ENCODE assay signal across 10 cellular contexts in genomic region chr16:27374231-27374793, GRCh38. TPM values are rescaled to one million over a fixed set of nuclear protein-coding genes. Genes with fewer than 3 reads are reported as not detected.
DNase-seq lines count a peak whose midpoint lies in the region; ATAC-seq and TF ChIP-seq lines count a peak whose summit lies in the region.
"Had no signal": no experiment of that assay in that cellular context is flagged by ENCODE, and none has a peak within 500 bp of the region (broad histone marks: within the 10 kb centered on the region; RNA-seq: fewer than 3 reads in every experiment).

No MANE protein-coding gene starts in this region.

- H3K4me2 ChIP-seq in OCI-LY1 (ENCODE audit: low read length) (peak overlapping the region; percentile 28), osteoblast (ENCODE audit: insufficient read depth, low read length) (peak overlapping the region; percentile 58)

- CTCF ChIA-PET in activated CD4-positive, alpha-beta T cell treated with anti-CD3 and anti-CD28 coated beads for 36 hours (lab: Charles Lee), result interaction anchor here (0.8 to 3.2 kb wide), 13 partner anchors 10 to 219 kb away, joined by 3 to 51 read pairs (median 4); partner anchors contain the start of genes IL21R and KDM8
- CTCF ChIA-PET in HEK293T (lab: Yijun Ruan, JAX), result interaction anchor here (1.3 kb wide), 1 partner anchor 8 kb away, joined by 4 read pairs; no protein-coding TSS in a partner anchor

- no peak overlapping the region for H3K4me3 ChIP-seq in OCI-LY1 (ENCODE audit: low read depth, low read length, poor library complexity, severe bottlenecking)
- no peak overlapping the region for H3K4me3 ChIP-seq in osteoblast (ENCODE audit: insufficient read depth, low read length)
- no peak overlapping the region for H3K4me3 ChIP-seq in gastrocnemius medialis
- H3K4me3 ChIP-seq: adrenal gland, tibial artery had no signal

- H4K20me1 ChIP-seq in OCI-LY1 (ENCODE audit: insufficient read depth, low read length), result no peaks in the 10 kb centered on the region
- H4K20me1 ChIP-seq in osteoblast (ENCODE audit: insufficient read depth, low read length), result no peaks in the 10 kb centered on the region

- H3K36me3 ChIP-seq in OCI-LY1 (ENCODE audit: insufficient read depth, low read length) (no peaks in the 10 kb centered on the region; the same call in 1 of the 2 replicates), osteoblast (ENCODE audit: insufficient read depth, low read length) (no peaks in the 10 kb centered on the region), gastrocnemius medialis (no peaks in the 10 kb centered on the region)
- H3K36me3 ChIP-seq: adrenal gland, tibial artery had no signal

- H3K4me1 ChIP-seq in OCI-LY1 (ENCODE audit: insufficient read depth, low read length, severe bottlenecking) (peaks cover 23% of the 10 kb centered on the region), osteoblast (ENCODE audit: insufficient read depth, low read length) (no peaks in the 10 kb centered on the region), gastrocnemius medialis (no peaks in the 10 kb centered on the region)
- H3K4me1 ChIP-seq: adrenal gland had no signal

- H3K9ac ChIP-seq in OCI-LY1 (ENCODE audit: low read length), result no peak overlapping the region

- no peaks in the 10 kb centered on the region for H3K9me2 ChIP-seq in OCI-LY1 (ENCODE audit: low read depth, low read length)

- peak overlapping the region; percentile 80; the same call in 1 of the 2 replicates for H2AFZ ChIP-seq in OCI-LY1 (ENCODE audit: low read length)
- H2AFZ ChIP-seq in osteoblast (ENCODE audit: low read length), result peak overlapping the region; percentile 74

- H3K9me3 Mint-ChIP-seq in activated CD4-positive, alpha-beta T cell treated with anti-CD3 and anti-CD28 coated beads for 36 hours (ENCODE audit: low read depth), result peaks cover 12% of the 10 kb centered on the region

- H3K4me3 Mint-ChIP-seq in activated CD4-positive, alpha-beta T cell treated with anti-CD3 and anti-CD28 coated beads for 36 hours, result no peak overlapping the region

- no peaks in the 10 kb centered on the region for H3F3A ChIP-seq in OCI-LY1 (ENCODE audit: insufficient read depth, low read length)

- in situ Hi-C loops in gastrocnemius medialis (cut with MboI; ENCODE audit: low sequenced_read_pairs in 4 of 4), result loop anchor here in 3 of 4 donors (5.0 to 25.0 kb wide), 4 partner anchors 137 to 210 kb away; no protein-coding TSS in a partner anchor

- intact Hi-C loops in activated CD4-positive, alpha-beta T cell treated with anti-CD3 and anti-CD28 coated beads for 36 hours (cut with DNase I, micrococcal nuclease), result loop anchor here (1.0 to 2.0 kb wide), 3 partner anchors 28 to 82 kb away; partner anchors contain the start of gene IL21R (in 1 of the 2)
- intact Hi-C loops in gastrocnemius medialis (cut with DNase I; ENCODE audit: low total_unique reads), result no loop called here

- POLR2A ChIA-PET in activated CD4-positive, alpha-beta T cell treated with anti-CD3 and anti-CD28 coated beads for 36 hours (lab: Charles Lee), result interaction anchor here (0.6 to 2.2 kb wide), 19 partner anchors 9 to 195 kb away, joined by 3 to 31 read pairs (median 5); partner anchors contain the start of genes GTF3C1, IL21R, KATNIP and KDM8
- POLR2A ChIA-PET in HEK293T (lab: Yijun Ruan, JAX), result interaction anchor here (1.6 kb wide), 1 partner anchor 170 kb away, joined by 5 read pairs; the partner anchor contains the start of gene KDM8

- H3K4me1 Mint-ChIP-seq in activated CD4-positive, alpha-beta T cell treated with anti-CD3 and anti-CD28 coated beads for 36 hours, result peaks cover 51% of the 10 kb centered on the region

- peak; percentile 28 for ATAC-seq in activated CD4-positive, alpha-beta T cell treated with anti-CD3 and anti-CD28 coated beads for 36 hours
- peak; percentile 35 for ATAC-seq in HG02642 (IDR thresholded peaks at IDR 0.05; ENCODE audit: poor library complexity, unreplicated experiment)
- ATAC-seq in gastrocnemius medialis, result no peak

- DNase-seq in activated CD4-positive, alpha-beta T cell treated with anti-CD3 and anti-CD28 coated beads for 36 hours, result peak; percentile 49
- DNase-seq in activated CD4-positive, alpha-beta T cell treated with anti-CD3 and anti-CD28 coated beads for 4 hours, result no peak
- DNase-seq in osteoblast (ENCODE audit: insufficient read length, low spot score, missing footprints) (no peak), kidney glomerular epithelial cell (lab: John Stamatoyannopoulos, UW) (no peak), HEK293T (ENCODE audit: extremely low spot score) (no peak), gastrocnemius medialis (no peak)

- no peak for TF ChIP-seq POLR2A in gastrocnemius medialis (IDR thresholded peaks at IDR 0.05)

- peaks cover 9% of the 10 kb centered on the region for H3K9me3 ChIP-seq in OCI-LY1 (ENCODE audit: low read length)
- no peaks in the 10 kb centered on the region for H3K9me3 ChIP-seq in osteoblast (ENCODE audit: low read depth, low read length)
- no peaks in the 10 kb centered on the region for H3K9me3 ChIP-seq in gastrocnemius medialis
- H3K9me3 ChIP-seq: adrenal gland, tibial artery had no signal

- no peak overlapping the region for H3K27ac Mint-ChIP-seq in activated CD4-positive, alpha-beta T cell treated with anti-CD3 and anti-CD28 coated beads for 36 hours

- peaks cover 16% of the 10 kb centered on the region for H3K36me3 Mint-ChIP-seq in activated CD4-positive, alpha-beta T cell treated with anti-CD3 and anti-CD28 coated beads for 36 hours (ENCODE audit: low read depth)

- TF ChIP-seq CTCF in OCI-LY1 (IDR thresholded peaks at IDR 0.05; ENCODE audit: low read length) (no peak), osteoblast (IDR thresholded peaks at IDR 0.05; ENCODE audit: extremely low read depth, low read depth, low read length) (no peak), gastrocnemius medialis (IDR thresholded peaks at IDR 0.05 in 4 of 5, conservative IDR thresholded peaks at IDR 0.05 in 1 of 5) (no peak)

- no peaks in the 10 kb centered on the region for H3K27me3 Mint-ChIP-seq in activated CD4-positive, alpha-beta T cell treated with anti-CD3 and anti-CD28 coated beads for 36 hours

- H3K27me3 ChIP-seq in OCI-LY1 (ENCODE audit: insufficient read depth, low read length), result peaks cover 12% of the 10 kb centered on the region; the same call in 1 of the 2 replicates
- H3K27me3 ChIP-seq in osteoblast (ENCODE audit: insufficient read depth, low read length), result no peaks in the 10 kb centered on the region
- H3K27me3 ChIP-seq in gastrocnemius medialis, result no peaks in the 10 kb centered on the region
- H3K27me3 ChIP-seq: adrenal gland, tibial artery had no signal

- H3K27ac ChIP-seq in OCI-LY1 (ENCODE audit: low read depth, low read length, poor library complexity, severe bottlenecking), result peak overlapping the region; percentile 18
- no peak overlapping the region for H3K27ac ChIP-seq in osteoblast (ENCODE audit: low read depth, low read length)
- no peak overlapping the region for H3K27ac ChIP-seq in gastrocnemius medialis
- H3K27ac ChIP-seq: tibial artery had no signal

- no peaks in the 10 kb centered on the region for H3K79me2 ChIP-seq in OCI-LY1 (ENCODE audit: insufficient read depth, low read length)
- H3K79me2 ChIP-seq in osteoblast (ENCODE audit: insufficient read depth, low read length), result no peaks in the 10 kb centered on the region

TF ChIP-seq in HEK293T, 16 proteins besides CTCF, POLR2A, EP300 and RAD21:
- TF ChIP-seq NFRKB (IDR thresholded peaks at IDR 0.05) (no peak), FOXM1 (IDR thresholded peaks at IDR 0.05; ENCODE audit: borderline replicate concordance) (no peak), ELF4 (IDR thresholded peaks at IDR 0.05) (no peak), LEF1 (IDR thresholded peaks at IDR 0.05; ENCODE audit: borderline replicate concordance) (no peak), FOXA1 (IDR thresholded peaks at IDR 0.05) (no peak), HDGF (IDR thresholded peaks at IDR 0.05; ENCODE audit: borderline replicate concordance) (no peak), ZNF384 (IDR thresholded peaks at IDR 0.05) (no peak)
TF ChIP-seq in HEK293T: peak in this region for 0.

RNA-seq across cellular contexts. Expression of gene IL21R, which starts 27.7 kb away (rescaled TPM):
- total RNA-seq in activated CD4-positive, alpha-beta T cell treated with anti-CD3 and anti-CD28 coated beads for 36 hours, result 10 to 100 TPM; 61.8 to 73.5 TPM
- total RNA-seq in osteoblast (10.1 and 13.8 TPM in 2 replicates), gastrocnemius medialis (under 1 TPM in 1 of 4 donors, not detected in 3; 0.15 TPM)

Comparison
In these comparisons a context has a peak if more than half of its experiments do, and no peak if none do; other contexts are left out.
1. ATAC-seq: peak in activated CD4-positive, alpha-beta T cell treated with anti-CD3 and anti-CD28 coated beads for 36 hours (single experiment) and HG02642 (single experiment); none in gastrocnemius medialis (0 of 2).